25 cellular contexts compared by ENCODE assay signal in genomic region chr11:46712874-46713576, GRCh38. TPM values are rescaled to one million over a fixed set of nuclear protein-coding genes. Genes with fewer than 3 reads are reported as not detected.
DNase-seq lines count a peak whose midpoint lies in the region; ATAC-seq, FAIRE-seq and TF ChIP-seq lines count a peak whose summit lies in the region.
"Had no signal": no experiment of that assay in that cellular context is flagged by ENCODE, and none has a peak within 500 bp of the region (broad histone marks: within the 10 kb centered on the region; RNA-seq: fewer than 3 reads in every experiment).

No MANE protein-coding gene starts in this region.

- H3K27me3 Mint-ChIP-seq in chondrocyte (ENCODE audit: low read depth): no peaks in the 10 kb centered on the region
- H3K27me3 Mint-ChIP-seq: CD4-positive, alpha-beta memory T cell; IgD-negative memory B cell had no signal

- no peaks in the 10 kb centered on the region for H3K36me3 ChIP-seq in gastrocnemius medialis
- no peaks in the 10 kb centered on the region for H3K36me3 ChIP-seq in HAP-1 (replicated peaks)

- CTCF ChIA-PET in A549 (lab: Yijun Ruan, JAX): interaction anchor here (0.5 to 1.2 kb wide), 2 partner anchors 8 to 24 kb away, joined by 3 to 6 read pairs; no protein-coding TSS in a partner anchor

- H3K4me1 Mint-ChIP-seq in chondrocyte (ENCODE audit: low read depth): peaks cover 53% of the 10 kb centered on the region
- H3K4me1 Mint-ChIP-seq: IgD-negative memory B cell had no signal

- no peak for TF ChIP-seq EP300 in A549 (IDR thresholded peaks at IDR 0.05)

- peak overlapping the region; percentile 89 to 91 for H3K27ac ChIP-seq in A549
- peak overlapping the region; percentile 84 to 100 (median 98) for H3K27ac ChIP-seq in gastrocnemius medialis
- H3K27ac ChIP-seq: BLaER1, SK-N-MC had no signal

- H3K27me3 ChIP-seq in gastrocnemius medialis: no peaks in the 10 kb centered on the region
- no peaks in the 10 kb centered on the region for H3K27me3 ChIP-seq in HAP-1 (ENCODE audit: low read depth)
- H3K27me3 ChIP-seq: BLaER1 had no signal

- H3K9me3 ChIP-seq in A549 (no peaks in the 10 kb centered on the region), gastrocnemius medialis (no peaks in the 10 kb centered on the region), HAP-1 (no peaks in the 10 kb centered on the region)
- H3K9me3 ChIP-seq: BLaER1, Caco-2 had no signal

- intact Hi-C loops in gastrocnemius medialis (cut with DNase I; ENCODE audit: low total_unique reads): no loop called here

- ATAC-seq in A549: no peak
- no peak for ATAC-seq in gastrocnemius medialis

- no peaks in the 10 kb centered on the region for H3K9me3 Mint-ChIP-seq in chondrocyte (ENCODE audit: low read depth)
- H3K9me3 Mint-ChIP-seq: CD4-positive, alpha-beta memory T cell; IgD-negative memory B cell had no signal

- POLR2A ChIA-PET in A549 (lab: Yijun Ruan, JAX): interaction anchor here (1.6 kb wide), 1 partner anchor 12 kb away, joined by 6 read pairs; the partner anchor contains the start of genes ARHGAP1 and ZNF408

- TF ChIP-seq CTCF in A549 (IDR thresholded peaks at IDR 0.05): no peak
- TF ChIP-seq CTCF in chondrocyte (IDR thresholded peaks at IDR 0.05): no peak
- no peak for TF ChIP-seq CTCF in gastrocnemius medialis (IDR thresholded peaks at IDR 0.05 in 4 of 5, conservative IDR thresholded peaks at IDR 0.05 in 1 of 5)

- TF ChIP-seq POLR2A in A549 (IDR thresholded peaks at IDR 0.05; ENCODE audit: low read length) (no peak), gastrocnemius medialis (IDR thresholded peaks at IDR 0.05) (no peak)

- in situ Hi-C loops in gastrocnemius medialis (cut with MboI; ENCODE audit: low sequenced_read_pairs in 4 of 4) (no loop called here), HAP-1 (cut with MboI; ENCODE audit: low sequenced_read_pairs) (no loop called here)

- TF ChIP-seq RAD21 in A549 (conservative IDR thresholded peaks at IDR 0.05 in 1 of 2, IDR thresholded peaks at IDR 0.05 in 1 of 2): no peak

- H3K4me3 ChIP-seq in A549 (no peak overlapping the region), gastrocnemius medialis (no peak overlapping the region), HAP-1 (no peak overlapping the region)
- H3K4me3 ChIP-seq: BLaER1, SK-N-MC had no signal

- H3K27ac Mint-ChIP-seq in chondrocyte (ENCODE audit: unreplicated experiment): peak overlapping the region; percentile 73
- H3K27ac Mint-ChIP-seq: IgD-negative memory B cell had no signal

- H3K36me3 Mint-ChIP-seq in chondrocyte (ENCODE audit: low read depth): no peaks in the 10 kb centered on the region
- H3K36me3 Mint-ChIP-seq: CD4-positive, alpha-beta memory T cell had no signal

- no peak for DNase-seq in A549 (ENCODE audit: low read depth in 1 of 2, low spot score in 1 of 2)
- DNase-seq in HCEC 1CT: peak; percentile 3
- no peak for DNase-seq in chondrocyte (ENCODE audit: low spot score)
- no peak for DNase-seq in gastrocnemius medialis
- DNase-seq in SIG-M5 (lab: John Stamatoyannopoulos, UW): no peak
- no peak for DNase-seq in HAP-1 (ENCODE audit: low spot score in 2 of 2)
- no peak for DNase-seq in occipital lobe (lab: John Stamatoyannopoulos, UW)
- DNase-seq: Caco-2; CD4-positive, alpha-beta memory T cell; DMS 273 treated with DMSO at 0.1 percent for 48 hours; DMS79 treated with DMSO at 0.1 percent for 48 hours; H7; Karpas-422; NCI-H1417; NCI-H1694 treated with DMSO at 0.1 percent for 48 hours; NCI-H446 treated with DMSO at 0.1 percent for 48 hours; NCI-H526 treated with DMSO at 0.1 percent for 48 hours; OCI-M1; SHP77 had no signal

- no peak overlapping the region for H3K4me3 Mint-ChIP-seq in chondrocyte (ENCODE audit: unreplicated experiment)
- H3K4me3 Mint-ChIP-seq: CD4-positive, alpha-beta memory T cell; IgD-negative memory B cell had no signal

- 78% methylated on average over 7 of the region's 7 CpGs for WGBS in A549 (ENCODE audit: missing lambda C conversion rate)

- no peak for FAIRE-seq in A549 (lab: Jason Lieb, UNC)
- FAIRE-seq: HTR-8/SVneo, RCC 7860 had no signal

- peaks cover 65% of the 10 kb centered on the region for H3K4me1 ChIP-seq in A549
- peaks cover 20 to 46% of the 10 kb centered on the region in 2 donors for H3K4me1 ChIP-seq in gastrocnemius medialis
- H3K4me1 ChIP-seq in HAP-1: no peaks in the 10 kb centered on the region

- no peak overlapping the region for H3K4me2 ChIP-seq in A549
- H3K4me2 ChIP-seq: BLaER1 had no signal

TF ChIP-seq in A549, 52 proteins besides CTCF, POLR2A, EP300 and RAD21:
- TF ChIP-seq CEBPB (IDR thresholded peaks at IDR 0.05) (peak in 1 of 2 experiments; percentile 25; a peak in 1 of 4 replicates), GATA3 (IDR thresholded peaks at IDR 0.05; ENCODE audit: borderline replicate concordance) (no peak)

RNA-seq across cellular contexts. Expression of gene F2, which starts 6.0 kb away (rescaled TPM):
- polyA plus RNA-seq in A549 (2011; rRNA removed) (3.8 and 4.2 TPM in 2 replicates), A549 (2017; fragmentation: RNase III; extraction: RNeasy Plus Mini Kit Qiagen cat#74134 plus additional on column Dnase treatment) (1.5 to 3.0 TPM (median 2.5 TPM) in 3 replicates)
- 3.3 and 4.0 TPM in 2 replicates for polyA plus RNA-seq in A549 (2012; cell fraction: cytosol; rRNA removed)
- 8.1 and 8.4 TPM in 2 replicates for polyA plus RNA-seq in A549 (2012; cell fraction: nucleus; rRNA removed)
- polyA minus RNA-seq in A549 (2011; rRNA and poly(A)+ RNA removed): 6.7 and 7.1 TPM in 2 replicates
- total RNA-seq in chondrocyte (0.25 TPM in 1 of 3 replicates, not detected in the others), gastrocnemius medialis (1 to 10 TPM in 2 of 4 donors, not detected in 2; 1.4 to 3.0 TPM), occipital lobe (0.16 TPM)
- total RNA-seq: CD4-positive, alpha-beta memory T cell; H7; MCF 10A had no signal
- polyA plus RNA-seq: CD4-positive, alpha-beta memory T cell; IgD-negative memory B cell had no signal

RNA-seq across cellular contexts. Expression of gene ZNF408, which starts 12.2 kb away (rescaled TPM):
- polyA plus RNA-seq in A549 (2011; rRNA removed): 6.7 TPM in 2 replicates
- 10.2 and 14.3 TPM in 2 replicates for polyA plus RNA-seq in A549 (2012; cell fraction: cytosol; rRNA removed)
- polyA plus RNA-seq in A549 (2012; cell fraction: nucleus; rRNA removed): 22.6 and 32.4 TPM in 2 replicates
- 14.0 to 16.7 TPM (median 16.5 TPM) in 3 replicates for polyA plus RNA-seq in A549 (2017; fragmentation: RNase III; extraction: RNeasy Plus Mini Kit Qiagen cat#74134 plus additional on column Dnase treatment)
- 16.4 and 28.9 TPM in 2 replicates for polyA minus RNA-seq in A549 (2011; rRNA and poly(A)+ RNA removed)
- 12.3 to 15.5 TPM (median 14.6 TPM) in 3 replicates for total RNA-seq in chondrocyte
- total RNA-seq in gastrocnemius medialis: 10 to 100 TPM; 17.7 to 25.2 (median 19.3) TPM
- 4.2 TPM for total RNA-seq in occipital lobe

RNA-seq across cellular contexts. Expression of gene ARHGAP1, which starts 12.6 kb away (rescaled TPM):
- polyA plus RNA-seq in A549 (2011; rRNA removed) (17.2 and 33.4 TPM in 2 replicates), A549 (2017; fragmentation: RNase III; extraction: RNeasy Plus Mini Kit Qiagen cat#74134 plus additional on column Dnase treatment) (34.8 to 35.9 TPM (median 35.2 TPM) in 3 replicates)
- polyA plus RNA-seq in A549 (2012; cell fraction: cytosol; rRNA removed): 24.6 and 30.9 TPM in 2 replicates
- polyA plus RNA-seq in A549 (2012; cell fraction: nucleus; rRNA removed): 44.0 and 48.5 TPM in 2 replicates
- 103 and 114 TPM in 2 replicates for polyA minus RNA-seq in A549 (2011; rRNA and poly(A)+ RNA removed)
- total RNA-seq in chondrocyte (109 to 163 TPM (median 155 TPM) in 3 replicates), gastrocnemius medialis (10 to 100 TPM; 11.1 to 34.8 (median 24.6) TPM), occipital lobe (17.6 TPM)
